Comparison of ENCODE assay signal across 12 cellular contexts in genomic region chr20:5657873-5658200, GRCh38. TPM values are rescaled to one million over a fixed set of nuclear protein-coding genes. Genes with fewer than 3 reads are reported as not detected.
DNase-seq lines count a peak whose midpoint lies in the region; ATAC-seq, FAIRE-seq and TF ChIP-seq lines count a peak whose summit lies in the region.
"Had no signal": no experiment of that assay in that cellular context is flagged by ENCODE, and none has a peak within 500 bp of the region (broad histone marks: within the 10 kb centered on the region; RNA-seq: fewer than 3 reads in every experiment).

No MANE protein-coding gene starts in this region.

- no peaks in the 10 kb centered on the region for H3F3A ChIP-seq in smooth muscle cell (ENCODE audit: low read depth)

- peak overlapping the region; percentile 73 for H3K9ac ChIP-seq in keratinocyte (ENCODE audit: control insufficient read depth, extremely low read depth, insufficient read depth, low read length)
- H3K9ac ChIP-seq in smooth muscle cell (ENCODE audit: low read depth), result no peak overlapping the region

- no peak for TF ChIP-seq POLR2A in adrenal gland (IDR thresholded peaks at IDR 0.05)

- no peaks in the 10 kb centered on the region for H3K9me1 ChIP-seq in keratinocyte (ENCODE audit: control insufficient read depth, extremely low read depth, insufficient read depth, low read length)

- no peak for FAIRE-seq in keratinocyte (lab: Jason Lieb, UNC)
- FAIRE-seq: TTC549 had no signal

- H3K36me3 ChIP-seq in adrenal gland (replicated peaks in 1 of 2) (no peaks in the 10 kb centered on the region), keratinocyte (ENCODE audit: control insufficient read depth in 2 of 2, extremely low read depth in 1 of 2, insufficient read depth in 2 of 2, low read length in 2 of 2) (no peaks in the 10 kb centered on the region), smooth muscle cell (ENCODE audit: low read depth) (no peaks in the 10 kb centered on the region)
- H3K36me3 ChIP-seq: HAP-1 had no signal

- H2AFZ ChIP-seq in keratinocyte (ENCODE audit: control insufficient read depth, low read length), result peak overlapping the region; percentile 91
- H2AFZ ChIP-seq in smooth muscle cell (ENCODE audit: low read depth), result no peak overlapping the region

- TF ChIP-seq CTCF in HL-60 (IDR thresholded peaks at IDR 0.05; ENCODE audit: insufficient read depth, low read length) (no peak), adrenal gland (IDR thresholded peaks at IDR 0.05) (no peak), keratinocyte (optimal IDR thresholded peaks at IDR 0.05 in 1 of 3, IDR thresholded peaks at IDR 0.05 in 1 of 3, conservative IDR thresholded peaks at IDR 0.05 in 1 of 3; ENCODE audit: extremely low read depth in 1 of 3, insufficient read depth in 2 of 3, low read length in 3 of 3) (no peak), smooth muscle cell (IDR thresholded peaks at IDR 0.05; ENCODE audit: borderline replicate concordance, insufficient read depth, poor library complexity, severe bottlenecking) (no peak)

- H3K4me3 ChIP-seq in HL-60 (replicated peaks; ENCODE audit: insufficient read depth, low read length) (no peak overlapping the region), adrenal gland (no peak overlapping the region), keratinocyte (ENCODE audit: control insufficient read depth in 2 of 3, extremely low read depth in 1 of 3, insufficient read depth in 2 of 3, low read depth in 1 of 3, low read length in 3 of 3) (peak overlapping the region in 1 of 3 experiments; percentile 26), smooth muscle cell (no peak overlapping the region)
- H3K4me3 ChIP-seq: HAP-1 had no signal

- dilution Hi-C loops in keratinocyte (cut with MboI; ENCODE audit: extremely low pct_ligation_motif_present, low sequenced_read_pairs), result no loop called here

- H3K4me2 ChIP-seq in keratinocyte (ENCODE audit: control insufficient read depth, extremely low read depth, insufficient read depth, low read depth, low read length) (peak overlapping the region; percentile 77), smooth muscle cell (peak overlapping the region; percentile 40)

- intact Hi-C loops in adrenal gland (cut with DNase I), result loop anchor here in 1 of 2 donors (10.0 kb wide), 1 partner anchor 57 kb away; no protein-coding TSS in a partner anchor

- peak overlapping the region; percentile 76 for H3K27ac ChIP-seq in HL-60 (replicated peaks)
- peak overlapping the region in 4 of 5 donors; percentile 55 to 91 (median 80) for H3K27ac ChIP-seq in adrenal gland
- H3K27ac ChIP-seq in keratinocyte (ENCODE audit: control insufficient read depth, insufficient read depth, low read length), result peak overlapping the region; percentile 92
- no peak overlapping the region for H3K27ac ChIP-seq in smooth muscle cell (ENCODE audit: low read depth)

- H3K9me3 ChIP-seq in adrenal gland (replicated peaks in 1 of 3), result no peaks in the 10 kb centered on the region
- no peaks in the 10 kb centered on the region for H3K9me3 ChIP-seq in keratinocyte (ENCODE audit: control insufficient read depth, low read depth, low read length)
- no peaks in the 10 kb centered on the region for H3K9me3 ChIP-seq in smooth muscle cell (replicated peaks; ENCODE audit: low read depth)
- H3K9me3 ChIP-seq: HAP-1 had no signal

- H4K20me1 ChIP-seq in keratinocyte (ENCODE audit: control insufficient read depth, extremely low read depth, insufficient read depth, low read length) (no peaks in the 10 kb centered on the region), smooth muscle cell (ENCODE audit: low read depth) (no peaks in the 10 kb centered on the region)

- no peak for ATAC-seq in GM18858 (IDR thresholded peaks at IDR 0.05; ENCODE audit: unreplicated experiment)
- ATAC-seq in HG02970 (IDR thresholded peaks at IDR 0.05; ENCODE audit: low FRiP score, unreplicated experiment), result no peak
- no peak for ATAC-seq in GM18517 (IDR thresholded peaks at IDR 0.05; ENCODE audit: unreplicated experiment)

- H3K4me1 ChIP-seq in adrenal gland (replicated peaks in 1 of 2), result peaks cover 32 to 36% of the 10 kb centered on the region in 2 donors
- H3K4me1 ChIP-seq in keratinocyte (ENCODE audit: control insufficient read depth, extremely low read depth, insufficient read depth, low read length), result peaks cover 37% of the 10 kb centered on the region
- no peaks in the 10 kb centered on the region for H3K4me1 ChIP-seq in smooth muscle cell (ENCODE audit: low read depth)

- DNase-seq in HL-60 (ENCODE audit: low read depth in 1 of 2, low spot score in 1 of 2) (no peak), adrenal gland (no peak), keratinocyte (ENCODE audit: low read depth, low spot score) (no peak), smooth muscle cell (lab: John Stamatoyannopoulos, UW; ENCODE audit: unreplicated experiment) (no peak), NOMO-1 (lab: John Stamatoyannopoulos, UW; ENCODE audit: unreplicated experiment in 2 of 2) (no peak)
- DNase-seq: activated gamma-delta T cell, NCI-H524 treated with DMSO at 0.1 percent for 48 hours had no signal

- H3K27me3 ChIP-seq in HL-60 (ENCODE audit: insufficient read depth, poor library complexity, severe bottlenecking) (no peaks in the 10 kb centered on the region), adrenal gland (no peaks in the 10 kb centered on the region), keratinocyte (ENCODE audit: control insufficient read depth, extremely low read depth, insufficient read depth, low read length) (no peaks in the 10 kb centered on the region), smooth muscle cell (ENCODE audit: low read depth) (no peaks in the 10 kb centered on the region)

- H3K79me2 ChIP-seq in keratinocyte (ENCODE audit: control insufficient read depth, insufficient read depth, low read length) (no peaks in the 10 kb centered on the region), smooth muscle cell (ENCODE audit: low read depth) (no peaks in the 10 kb centered on the region)

RNA-seq across cellular contexts. Expression of gene GPCPD1, which starts 47.0 kb away (rescaled TPM):
- total RNA-seq in adrenal gland, result 10 to 100 TPM in 6 of 8 donors, 1 to 10 TPM in 2; 8.4 to 39.8 (median 35.2) TPM
- 10 to 100 TPM; 30.7 to 44.0 (median 42.8) TPM for polyA plus RNA-seq in adrenal gland
- 6.5 to 23.4 TPM (median 17.7 TPM) in 3 replicates for polyA plus RNA-seq in keratinocyte
- polyA plus RNA-seq in keratinocyte (2011; ENCODE audit: low read depth), result 45.1 TPM
- 6.9 and 12.9 TPM in 2 replicates for polyA plus RNA-seq in keratinocyte (2011; cell fraction: cytosol; rRNA removed)
- polyA plus RNA-seq in keratinocyte (2011; cell fraction: nucleus; rRNA removed), result 22.7 and 28.5 TPM in 2 replicates
- polyA plus RNA-seq in keratinocyte (2012; ENCODE audit: low replicate concordance), result 7.1 and 19.9 TPM in 2 replicates
- 7.6 to 11.9 TPM (median 7.7 TPM) in 3 replicates for polyA minus RNA-seq in keratinocyte
- 5.4 TPM for polyA minus RNA-seq in keratinocyte (2011; cell fraction: cytosol; rRNA and poly(A)+ RNA removed)
- 10.9 and 20.9 TPM in 2 replicates for polyA minus RNA-seq in keratinocyte (2011; cell fraction: nucleus; rRNA and poly(A)+ RNA removed)
- total RNA-seq in smooth muscle cell, result 10.0 and 18.6 TPM in 2 replicates
- 7.6 and 9.4 TPM in 2 replicates for polyA plus RNA-seq in smooth muscle cell
